In genomic region chr17:45227631-45228120, GRCh38 we compare ENCODE assay signal across 11 cellular contexts. TPM values are rescaled to one million over a fixed set of nuclear protein-coding genes. Genes with fewer than 3 reads are reported as not detected.
A peak's percentile ranks its signal among the peaks of the same experiment; 100 is the strongest.
DNase-seq lines count a peak whose midpoint lies in the region; ATAC-seq, FAIRE-seq and TF ChIP-seq lines count a peak whose summit lies in the region.
"Had no signal": no experiment of that assay in that cellular context is flagged by ENCODE, and none has a peak within 500 bp of the region (broad histone marks: within the 10 kb centered on the region; RNA-seq: fewer than 3 reads in every experiment).

No MANE protein-coding gene starts in this region.

- POLR2A ChIA-PET in activated CD4-positive, alpha-beta memory T cell treated with anti-CD3 and anti-CD28 coated beads for 36 hours (lab: Charles Lee) = interaction anchor here (1.9 to 5.2 kb wide), 6 partner anchors 7 to 88 kb away, joined by 7 to 75 read pairs (median 29); partner anchors contain the start of genes FMNL1, HEXIM1, HEXIM2 and MAP3K14

- TF ChIP-seq CTCF in HL-60 (IDR thresholded peaks at IDR 0.05; ENCODE audit: insufficient read depth, low read length) = no peak

- no peak for DNase-seq in HL-60 (ENCODE audit: low read depth in 1 of 2, low spot score in 1 of 2)
- DNase-seq in activated CD4-positive, alpha-beta memory T cell treated with anti-CD3 and anti-CD28 coated beads for 36 hours = peak; percentile 52
- no peak for DNase-seq in immature natural killer cell
- DNase-seq in stimulated activated naive B cell treated with anti-CD40 and anti-IgM and Interleukin-4, amounts not matched to agents 10 μg/mL and 1 μg/mL and 100 μg/mL, for 72 hours = no peak
- no peak for DNase-seq in germinal center (ENCODE audit: low spot score)
- DNase-seq in urothelium cell line (ENCODE audit: low spot score) = no peak
- no peak for DNase-seq in AG08396 (ENCODE audit: low spot score)
- DNase-seq: NCI-H2029 had no signal

- FAIRE-seq in urothelium cell line (lab: Jason Lieb, UNC) = no peak

- H3K27me3 Mint-ChIP-seq in activated CD4-positive, alpha-beta memory T cell treated with anti-CD3 and anti-CD28 coated beads for 36 hours = no peaks in the 10 kb centered on the region
- H3K27me3 Mint-ChIP-seq in immature natural killer cell (ENCODE audit: low read depth in 3 of 3) = peaks cover 30 to 62% (median 31%) of the 10 kb centered on the region in 3 donors
- no peaks in the 10 kb centered on the region for H3K27me3 Mint-ChIP-seq in stimulated activated naive B cell treated with anti-CD40 and anti-IgM and Interleukin-4, amounts not matched to agents 10 μg/mL and 1 μg/mL and 100 μg/mL, for 72 hours

- no peaks in the 10 kb centered on the region for H3K9me3 Mint-ChIP-seq in activated CD4-positive, alpha-beta memory T cell treated with anti-CD3 and anti-CD28 coated beads for 36 hours
- no peaks in the 10 kb centered on the region for H3K9me3 Mint-ChIP-seq in immature natural killer cell
- H3K9me3 Mint-ChIP-seq in stimulated activated naive B cell treated with anti-CD40 and anti-IgM and Interleukin-4, amounts not matched to agents 10 μg/mL and 1 μg/mL and 100 μg/mL, for 72 hours = no peaks in the 10 kb centered on the region
- H3K9me3 Mint-ChIP-seq: nephron had no signal

- intact Hi-C loops in activated CD4-positive, alpha-beta memory T cell treated with anti-CD3 and anti-CD28 coated beads for 36 hours (cut with micrococcal nuclease) = loop anchor here (5.0 kb wide), 1 partner anchor 165 kb away; the partner anchor contains the start of gene NMT1

- no peak for ATAC-seq in stimulated activated naive B cell treated with anti-CD40 and anti-IgM and Interleukin-4, amounts not matched to agents 10 μg/mL and 1 μg/mL and 100 μg/mL, for 72 hours (replicated peaks)
- ATAC-seq: activated CD4-positive, CD25-positive, alpha-beta regulatory T cell treated with anti-CD3 and anti-CD28 coated beads, Interleukin-2, amount 50 U/mL, for 24 hours had no signal

- H3K4me3 Mint-ChIP-seq in activated CD4-positive, alpha-beta memory T cell treated with anti-CD3 and anti-CD28 coated beads for 36 hours = peak overlapping the region; percentile 100
- H3K4me3 Mint-ChIP-seq in immature natural killer cell = peak overlapping the region; percentile 95 to 100 (median 99)
- H3K4me3 Mint-ChIP-seq in stimulated activated naive B cell treated with anti-CD40 and anti-IgM and Interleukin-4, amounts not matched to agents 10 μg/mL and 1 μg/mL and 100 μg/mL, for 72 hours = peak overlapping the region; percentile 90 to 99
- H3K4me3 Mint-ChIP-seq: nephron had no signal

- H3K27me3 ChIP-seq in HL-60 (ENCODE audit: insufficient read depth, poor library complexity, severe bottlenecking) = no peaks in the 10 kb centered on the region

- peak overlapping the region; percentile 100 for H3K27ac Mint-ChIP-seq in activated CD4-positive, alpha-beta memory T cell treated with anti-CD3 and anti-CD28 coated beads for 36 hours
- H3K27ac Mint-ChIP-seq in immature natural killer cell = peak overlapping the region; percentile 98 to 100 (median 99)
- peak overlapping the region; percentile 97 for H3K27ac Mint-ChIP-seq in stimulated activated naive B cell treated with anti-CD40 and anti-IgM and Interleukin-4, amounts not matched to agents 10 μg/mL and 1 μg/mL and 100 μg/mL, for 72 hours

- H3K4me1 Mint-ChIP-seq in activated CD4-positive, alpha-beta memory T cell treated with anti-CD3 and anti-CD28 coated beads for 36 hours (ENCODE audit: low read depth) = peaks cover 73% of the 10 kb centered on the region
- H3K4me1 Mint-ChIP-seq in immature natural killer cell = peaks cover 91 to 94% of the 10 kb centered on the region in 2 donors
- H3K4me1 Mint-ChIP-seq in stimulated activated naive B cell treated with anti-CD40 and anti-IgM and Interleukin-4, amounts not matched to agents 10 μg/mL and 1 μg/mL and 100 μg/mL, for 72 hours = peaks cover 90 to 100% of the 10 kb centered on the region in 2 donors

- peaks cover 49% of the 10 kb centered on the region for H3K36me3 Mint-ChIP-seq in activated CD4-positive, alpha-beta memory T cell treated with anti-CD3 and anti-CD28 coated beads for 36 hours
- H3K36me3 Mint-ChIP-seq in immature natural killer cell = peaks cover 0 to 7% (median 5%) of the 10 kb centered on the region in 3 donors
- peaks cover 33 to 51% of the 10 kb centered on the region in 2 donors for H3K36me3 Mint-ChIP-seq in stimulated activated naive B cell treated with anti-CD40 and anti-IgM and Interleukin-4, amounts not matched to agents 10 μg/mL and 1 μg/mL and 100 μg/mL, for 72 hours

- peak overlapping the region; percentile 81 for H3K27ac ChIP-seq in HL-60 (replicated peaks)

- CTCF ChIA-PET in activated CD4-positive, alpha-beta memory T cell treated with anti-CD3 and anti-CD28 coated beads for 36 hours (lab: Charles Lee) = interaction anchor here (1.2 to 12.6 kb wide), 7 partner anchors 7 to 158 kb away, joined by 3 to 488 read pairs (median 10); partner anchors contain the start of genes ACBD4, FMNL1 and HEXIM1

- H3K4me3 ChIP-seq in HL-60 (replicated peaks; ENCODE audit: insufficient read depth, low read length) = peak overlapping the region; percentile 35

RNA-seq across cellular contexts. Expression of gene FMNL1, which starts 6.0 kb away (rescaled TPM):
- 100 to 1,000 TPM; 314 to 331 TPM for total RNA-seq in activated CD4-positive, alpha-beta memory T cell treated with anti-CD3 and anti-CD28 coated beads for 36 hours
- polyA plus RNA-seq in immature natural killer cell = 10 to 100 TPM; 17.6 to 66.7 (median 25.3) TPM

RNA-seq across cellular contexts. Expression of gene SPATA32, which starts 34.2 kb away (rescaled TPM):
- total RNA-seq in activated CD4-positive, alpha-beta memory T cell treated with anti-CD3 and anti-CD28 coated beads for 36 hours = under 1 TPM in 1 of 2 experiments, not detected in 1; 0.12 TPM
- under 1 TPM in 1 of 3 donors, not detected in 2; 0.16 TPM for polyA plus RNA-seq in immature natural killer cell
- total RNA-seq: epithelial cell of proximal tubule had no signal
